In the genomic region with DNA sequence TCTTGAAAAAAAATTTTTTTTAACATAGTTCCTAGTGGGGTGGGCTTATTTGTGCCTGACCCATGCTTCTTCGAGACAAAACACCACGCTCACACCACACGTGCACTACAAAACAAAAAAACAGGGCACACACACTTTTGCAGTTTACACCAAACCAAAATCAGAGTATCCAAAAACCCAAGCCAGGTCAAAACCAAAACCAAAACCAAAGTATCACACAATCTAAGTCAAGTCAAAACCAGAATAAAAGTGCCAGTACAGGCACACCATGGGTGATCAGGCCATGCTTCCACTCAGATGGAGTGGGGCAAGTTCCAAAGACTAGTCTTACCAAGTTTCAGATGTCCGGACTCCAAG, we compare ENCODE assay signal across 17 cellular contexts. TPM values are rescaled to one million over a fixed set of nuclear protein-coding genes. Genes with fewer than 3 reads are reported as not detected.
DNase-seq lines count a peak whose midpoint lies in the region; ATAC-seq and TF ChIP-seq lines count a peak whose summit lies in the region.
"Not testable (repeated sequence)": the region's sequence is repeated elsewhere in the genome, so short reads cannot be mapped to it uniquely, and the experiment has no call there.
"Had no signal": no experiment of that assay in that cellular context is flagged by ENCODE, and none has a peak within 500 bp of the region (broad histone marks: within the 10 kb centered on the region; RNA-seq: fewer than 3 reads in every experiment).

No MANE protein-coding gene starts in this region.

- CTCF ChIA-PET in activated CD4-positive, alpha-beta T cell treated with anti-CD3 and anti-CD28 coated beads, Interleukin-2, amount 10 ng/mL, durations not matched to agents 7 days and 5 days (lab: Charles Lee), result not testable (repeated sequence)

- H2AFZ ChIP-seq in OCI-LY1 (ENCODE audit: low read length), result not testable (repeated sequence)

- not testable (repeated sequence) for H3K9ac ChIP-seq in OCI-LY1 (ENCODE audit: low read length)

- H4K20me1 ChIP-seq in OCI-LY1 (ENCODE audit: insufficient read depth, low read length), result not testable (repeated sequence)

- H3K79me2 ChIP-seq in OCI-LY1 (ENCODE audit: insufficient read depth, low read length), result not testable (repeated sequence)

- not testable (repeated sequence) for H3F3A ChIP-seq in OCI-LY1 (ENCODE audit: insufficient read depth, low read length)

- POLR2A ChIA-PET in activated CD4-positive, alpha-beta T cell treated with anti-CD3 and anti-CD28 coated beads, Interleukin-2, amount 10 ng/mL, durations not matched to agents 7 days and 5 days (lab: Charles Lee), result not testable (repeated sequence)

- WGBS in thymus, result 94% methylated on average over 4 of the region's 4 CpGs

- not testable (repeated sequence) for H3K9me2 ChIP-seq in OCI-LY1 (ENCODE audit: low read depth, low read length)

- not testable (repeated sequence) for DNase-seq in activated CD4-positive, alpha-beta T cell treated with anti-CD3 and anti-CD28 coated beads, Interleukin-2, amount 10 ng/mL, durations not matched to agents 7 days and 5 days; left ventricle myocardium inferior; memory B cell (ENCODE audit: low spot score in 2 of 2); gastrocnemius medialis

- H3K27me3 Mint-ChIP-seq in activated CD4-positive, alpha-beta T cell treated with anti-CD3 and anti-CD28 coated beads, Interleukin-2, amount 10 ng/mL, durations not matched to agents 7 days and 5 days; dendritic cell treated with granulocyte-macrophage colony-stimulating factor and Interleukin-4, amounts not matched to agents 40 ng/mL and 50 ng/mL, for 4 days; memory B cell: not testable (repeated sequence)

- H3K36me3 ChIP-seq in OCI-LY1 (ENCODE audit: insufficient read depth, low read length); left ventricle myocardium inferior; gastrocnemius medialis; thymus (ENCODE audit: control insufficient read depth, insufficient read depth): not testable (repeated sequence)

- H3K36me3 Mint-ChIP-seq in activated CD4-positive, alpha-beta T cell treated with anti-CD3 and anti-CD28 coated beads, Interleukin-2, amount 10 ng/mL, durations not matched to agents 7 days and 5 days (ENCODE audit: low read depth); dendritic cell treated with granulocyte-macrophage colony-stimulating factor and Interleukin-4, amounts not matched to agents 40 ng/mL and 50 ng/mL, for 4 days (ENCODE audit: low read depth); memory B cell: not testable (repeated sequence)

- peaks cover 21% of the 10 kb centered on the region for H3K4me1 Mint-ChIP-seq in activated CD4-positive, alpha-beta T cell treated with anti-CD3 and anti-CD28 coated beads, Interleukin-2, amount 10 ng/mL, durations not matched to agents 7 days and 5 days
- peaks cover 20% of the 10 kb centered on the region for H3K4me1 Mint-ChIP-seq in dendritic cell treated with granulocyte-macrophage colony-stimulating factor and Interleukin-4, amounts not matched to agents 40 ng/mL and 50 ng/mL, for 4 days (ENCODE audit: low read depth)
- peaks cover 12% of the 10 kb centered on the region for H3K4me1 Mint-ChIP-seq in memory B cell

- TF ChIP-seq POLR2A in gastrocnemius medialis (IDR thresholded peaks at IDR 0.05), result not testable (repeated sequence)

- H3K27ac ChIP-seq in C4-2B (peak overlapping the region; percentile 84), OCI-LY1 (ENCODE audit: low read depth, low read length, poor library complexity, severe bottlenecking) (peak overlapping the region; percentile 71), left ventricle myocardium inferior (replicated peaks) (peak overlapping the region; percentile 94), gastrocnemius medialis (peak overlapping the region; percentile 73 to 88 (median 81)), thymus (ENCODE audit: low read depth) (peak overlapping the region; percentile 87)

- H3K4me1 ChIP-seq in OCI-LY1 (ENCODE audit: insufficient read depth, low read length, severe bottlenecking) (peaks cover 39% of the 10 kb centered on the region), left ventricle myocardium inferior (peaks cover 20% of the 10 kb centered on the region), gastrocnemius medialis (peaks cover 8 to 16% of the 10 kb centered on the region in 2 donors)
- H3K4me1 ChIP-seq in thymus (ENCODE audit: control insufficient read depth, insufficient read depth, low read length), result not testable (repeated sequence)

- intact Hi-C loops in dendritic cell treated with granulocyte-macrophage colony-stimulating factor and Interleukin-4, amounts not matched to agents 40 ng/mL and 50 ng/mL, for 4 days (cut with micrococcal nuclease); left ventricle myocardium inferior (cut with micrococcal nuclease): not testable (repeated sequence)
- intact Hi-C loops in gastrocnemius medialis (cut with DNase I; ENCODE audit: low total_unique reads), result loop anchor here (2.0 kb wide), 1 partner anchor 27 kb away; the partner anchor contains the start of gene TCF19

- TF ChIP-seq CTCF in C4-2B (conservative IDR thresholded peaks at IDR 0.05); OCI-LY1 (IDR thresholded peaks at IDR 0.05; ENCODE audit: low read length); left ventricle myocardium inferior (IDR thresholded peaks at IDR 0.05; ENCODE audit: borderline replicate concordance); gastrocnemius medialis (IDR thresholded peaks at IDR 0.05 in 4 of 5, conservative IDR thresholded peaks at IDR 0.05 in 1 of 5): not testable (repeated sequence)

- H3K27ac Mint-ChIP-seq in activated CD4-positive, alpha-beta T cell treated with anti-CD3 and anti-CD28 coated beads, Interleukin-2, amount 10 ng/mL, durations not matched to agents 7 days and 5 days, result peak overlapping the region; percentile 59
- peak overlapping the region; percentile 91 for H3K27ac Mint-ChIP-seq in dendritic cell treated with granulocyte-macrophage colony-stimulating factor and Interleukin-4, amounts not matched to agents 40 ng/mL and 50 ng/mL, for 4 days
- peak overlapping the region; percentile 86 for H3K27ac Mint-ChIP-seq in memory B cell

- H3K9me3 ChIP-seq in OCI-LY1 (ENCODE audit: low read length); left ventricle myocardium inferior (replicated peaks); gastrocnemius medialis; thymus (ENCODE audit: control insufficient read depth): not testable (repeated sequence)

- H3K9me3 Mint-ChIP-seq in activated CD4-positive, alpha-beta T cell treated with anti-CD3 and anti-CD28 coated beads, Interleukin-2, amount 10 ng/mL, durations not matched to agents 7 days and 5 days; dendritic cell treated with granulocyte-macrophage colony-stimulating factor and Interleukin-4, amounts not matched to agents 40 ng/mL and 50 ng/mL, for 4 days; memory B cell: not testable (repeated sequence)

- not testable (repeated sequence) for H3K4me3 ChIP-seq in OCI-LY1 (ENCODE audit: low read depth, low read length, poor library complexity, severe bottlenecking); thymus (ENCODE audit: low read length)
- H3K4me3 ChIP-seq in left ventricle myocardium inferior (peak overlapping the region; percentile 61), gastrocnemius medialis (peak overlapping the region; percentile 37 to 47 (median 42))

- H3K4me2 ChIP-seq in OCI-LY1 (ENCODE audit: low read length), result peak overlapping the region; percentile 34; the same call in 1 of the 2 replicates

- ATAC-seq in memory B cell (ENCODE audit: low read depth), result not testable (repeated sequence)
- ATAC-seq in gastrocnemius medialis, result peak; percentile 39 to 54

- in situ Hi-C loops in gastrocnemius medialis (cut with MboI; ENCODE audit: low sequenced_read_pairs in 4 of 4), result loop anchor here in 2 of 4 donors (5.0 kb wide), 1 partner anchor 48 kb away; the partner anchor contains the start of gene PSORS1C2 (in 2 of the 2)

- not testable (repeated sequence) for H3K27me3 ChIP-seq in OCI-LY1 (ENCODE audit: insufficient read depth, low read length); left ventricle myocardium inferior (ENCODE audit: low read depth); gastrocnemius medialis; thymus (ENCODE audit: control insufficient read depth, insufficient read depth)

- not testable (repeated sequence) for H3K4me3 Mint-ChIP-seq in activated CD4-positive, alpha-beta T cell treated with anti-CD3 and anti-CD28 coated beads, Interleukin-2, amount 10 ng/mL, durations not matched to agents 7 days and 5 days; dendritic cell treated with granulocyte-macrophage colony-stimulating factor and Interleukin-4, amounts not matched to agents 40 ng/mL and 50 ng/mL, for 4 days; memory B cell

RNA-seq across cellular contexts. Expression of gene POU5F1, which starts 15.2 kb away (rescaled TPM):
- total RNA-seq in activated CD4-positive, alpha-beta T cell treated with anti-CD3 and anti-CD28 coated beads, Interleukin-2, amount 10 ng/mL, durations not matched to agents 7 days and 5 days, result under 1 TPM in 1 of 2 experiments, not detected in 1; 0.20 TPM
- 0.69 TPM for total RNA-seq in left ventricle myocardium inferior
- not detected for total RNA-seq in gastrocnemius medialis
- 5.2 TPM for polyA plus RNA-seq in thymus
- total RNA-seq: activated CD8-positive, alpha-beta T cell treated with anti-CD3 and anti-CD28 coated beads for 36 hours; frontal cortex; G401; SK-MEL-5; T-helper 2 cell treated with Interferon-gamma antibody and Interleukin-4, amounts not matched to agents 100 ng/mL and 5 ng/mL, for 36 hours had no signal
- polyA plus RNA-seq: CD14-positive monocyte had no signal

RNA-seq across cellular contexts. Expression of gene TCF19, which starts 27.3 kb away (rescaled TPM):
- 10 to 100 TPM; 86.3 to 86.7 TPM for total RNA-seq in activated CD4-positive, alpha-beta T cell treated with anti-CD3 and anti-CD28 coated beads, Interleukin-2, amount 10 ng/mL, durations not matched to agents 7 days and 5 days
- 2.8 TPM for total RNA-seq in left ventricle myocardium inferior
- total RNA-seq in gastrocnemius medialis, result 1 to 10 TPM; 1.5 to 5.1 (median 2.6) TPM
- polyA plus RNA-seq in thymus, result 5.1 TPM

RNA-seq across cellular contexts. Expression of gene CCHCR1, which starts 28.1 kb away (rescaled TPM):
- 10 to 100 TPM; 43.4 to 44.7 TPM for total RNA-seq in activated CD4-positive, alpha-beta T cell treated with anti-CD3 and anti-CD28 coated beads, Interleukin-2, amount 10 ng/mL, durations not matched to agents 7 days and 5 days
- total RNA-seq in left ventricle myocardium inferior (13.3 TPM), gastrocnemius medialis (10 to 100 TPM in 1 of 4 donors, 1 to 10 TPM in 3; 4.9 to 34.3 (median 7.7) TPM)
- 24.5 TPM for polyA plus RNA-seq in thymus

RNA-seq across cellular contexts. Expression of gene PSORS1C2, which starts 46.8 kb away (rescaled TPM):
- total RNA-seq in activated CD4-positive, alpha-beta T cell treated with anti-CD3 and anti-CD28 coated beads, Interleukin-2, amount 10 ng/mL, durations not matched to agents 7 days and 5 days, result not detected
- total RNA-seq in left ventricle myocardium inferior (not detected), gastrocnemius medialis (not detected)
- polyA plus RNA-seq in thymus, result 16.4 TPM
- total RNA-seq: activated CD8-positive, alpha-beta T cell treated with anti-CD3 and anti-CD28 coated beads for 36 hours; astrocyte; frontal cortex; G401; GM23248; naive thymus-derived CD4-positive, alpha-beta T cell; SK-MEL-5; T-helper 2 cell treated with Interferon-gamma antibody and Interleukin-4, amounts not matched to agents 100 ng/mL and 5 ng/mL, for 36 hours had no signal
- polyA plus RNA-seq: CD14-positive monocyte; GM23248; naive thymus-derived CD4-positive, alpha-beta T cell had no signal

Comparison
In these comparisons a context has a peak if more than half of its experiments do, and no peak if none do; other contexts are left out.
1. RNA of gene TCF19, which starts 27.3 kb away (total RNA-seq): 86.3 to 86.7 TPM in activated CD4-positive, alpha-beta T cell treated with anti-CD3 and anti-CD28 coated beads, Interleukin-2, amount 10 ng/mL, durations not matched to agents 7 days and 5 days; 1.5 to 5.1 TPM in gastrocnemius medialis and 2.8 TPM in left ventricle myocardium inferior (single experiment); every median in the first group is over 10 times any median in the second.
2. Peak in every context shown above with its lines, with median percentiles within 50 percentile points of each other: H3K27ac ChIP-seq and H3K27ac Mint-ChIP-seq.